21 cellular contexts compared by ENCODE assay signal in the genomic region with DNA sequence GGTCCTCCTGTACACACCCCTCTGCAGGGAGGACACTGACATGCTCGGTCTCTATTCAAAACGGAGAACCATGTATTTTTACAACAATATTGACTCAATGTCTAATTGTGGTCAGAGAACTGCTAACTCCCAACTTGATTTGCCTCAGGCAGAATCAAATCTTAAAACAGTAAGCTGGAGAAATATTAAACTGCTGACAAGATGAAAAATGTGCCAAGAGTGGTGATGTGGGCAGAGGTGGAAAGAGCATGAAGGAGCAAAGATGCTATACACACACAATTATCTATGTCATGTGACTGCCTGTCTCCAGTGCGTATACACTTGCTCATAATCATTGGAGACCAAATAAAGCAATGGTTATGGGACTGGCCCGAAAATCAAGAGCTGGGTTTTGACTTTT.
DNase-seq lines count a peak whose midpoint lies in the region; ATAC-seq, FAIRE-seq and TF ChIP-seq lines count a peak whose summit lies in the region.
"Had no signal": no experiment of that assay in that cellular context is flagged by ENCODE, and none has a peak within 500 bp of the region (broad histone marks: within the 10 kb centered on the region; RNA-seq: fewer than 3 reads in every experiment).

No MANE protein-coding gene starts in this region.

- H3K23ac ChIP-seq in H1 (ENCODE audit: insufficient read length), result no peak overlapping the region
- no peak overlapping the region for H3K23ac ChIP-seq in neuronal stem cell (ENCODE audit: low read depth, low read length, poor library complexity)

- H3K18ac ChIP-seq in H1 (ENCODE audit: extremely low read depth, low read length), result no peak overlapping the region
- no peak overlapping the region for H3K18ac ChIP-seq in neuronal stem cell (ENCODE audit: low read length)

- RAD21 ChIA-PET in HCT116 (lab: Charles Lee; ENCODE audit: low non-redundant PET in 1 of 2, low total read pairs in 2 of 2, uncharacterized antibody in 2 of 2, unreplicated experiment in 2 of 2), result no interaction called here

- H3K79me2 ChIP-seq in HCT116 (ENCODE audit: insufficient read depth, low read length) (no peaks in the 10 kb centered on the region), PC-3 (ENCODE audit: low read length) (no peaks in the 10 kb centered on the region), H1 (ENCODE audit: control insufficient read depth in 1 of 2, insufficient read depth in 2 of 2, low read length in 2 of 2) (no peaks in the 10 kb centered on the region)

- H2AFZ ChIP-seq in HCT116 (ENCODE audit: low read depth, low read length, poor library complexity, severe bottlenecking) (peak overlapping the region; percentile 33), PC-3 (ENCODE audit: low read length) (no peak overlapping the region), H1 (ENCODE audit: low read length) (0 out of 2 replicates have a peak overlapping the region, but pooled peaks have one; percentile 3), neuronal stem cell (ENCODE audit: low read length) (peak overlapping the region; percentile 21)

- H3K56ac ChIP-seq in H1 (replicated peaks; ENCODE audit: insufficient read length, low read depth, low read length), result no peak overlapping the region

- H2BK12ac ChIP-seq in H1 (ENCODE audit: low read depth, low read length) (no peak overlapping the region), neuronal stem cell (ENCODE audit: low read length) (no peak overlapping the region)

- no peak for TF ChIP-seq EP300 in H1 (IDR thresholded peaks at IDR 0.05; ENCODE audit: borderline replicate concordance in 1 of 2, low read depth in 2 of 2, low read length in 2 of 2)

- POLR2A ChIA-PET in HCT116 (lab: Charles Lee) (no interaction called here), PC-3 (lab: Charles Lee; ENCODE audit: unreplicated experiment) (no interaction called here), H1 (lab: Charles Lee; ENCODE audit: partially characterized antibody) (no interaction called here)

- H3K9ac ChIP-seq in HCT116 (ENCODE audit: low read length), result no peak overlapping the region
- no peak overlapping the region for H3K9ac ChIP-seq in PC-3 (ENCODE audit: low read length)
- no peak overlapping the region for H3K9ac ChIP-seq in H1 (replicated peaks in 1 of 4; ENCODE audit: extremely low read depth in 1 of 4, low read depth in 3 of 4, low read length in 3 of 4)
- no peak overlapping the region for H3K9ac ChIP-seq in neuronal stem cell (ENCODE audit: low read depth, low read length, poor library complexity)
- H3K9ac ChIP-seq: BLaER1 treated with 17β-estradiol and CSF1 and Interleukin-3, amounts not matched to agents 10 nM and 100 nM; KMS-11 had no signal

- TF ChIP-seq POLR2A in HCT116 (IDR thresholded peaks at IDR 0.05; ENCODE audit: borderline replicate concordance, extremely low read depth, insufficient read depth, insufficient read length) (no peak), H1 (IDR thresholded peaks at IDR 0.05; ENCODE audit: control extremely low read depth in 1 of 2, low read depth in 2 of 2, low read length in 2 of 2) (no peak)

- ATAC-seq in HCT116 (no peak), PC-3 (no peak)

- H3K9me3 ChIP-seq in HCT116 (ENCODE audit: control insufficient read depth in 1 of 2, insufficient read depth in 1 of 2, low read depth in 1 of 2, low read length in 2 of 2), result no peaks in the 10 kb centered on the region
- no peaks in the 10 kb centered on the region for H3K9me3 ChIP-seq in PC-3 (ENCODE audit: low read length)
- H3K9me3 ChIP-seq in H1 (ENCODE audit: insufficient read depth in 2 of 2, low read depth in 1 of 2, low read length in 1 of 2), result peaks cover 0 to 2% of the 10 kb centered on the region in 2 experiments; a peak in 1 of 4 replicates
- H3K9me3 ChIP-seq in neuronal stem cell (replicated peaks in 1 of 2; ENCODE audit: control insufficient read depth in 2 of 2, insufficient read depth in 1 of 2, low read depth in 1 of 2, low read length in 2 of 2), result no peaks in the 10 kb centered on the region
- no peaks in the 10 kb centered on the region for H3K9me3 ChIP-seq in effector memory CD4-positive, alpha-beta T cell (ENCODE audit: control insufficient read depth, low read length)

- H3K79me1 ChIP-seq in H1 (ENCODE audit: low read depth, low read length) (no peaks in the 10 kb centered on the region), neuronal stem cell (ENCODE audit: low read depth, low read length) (no peaks in the 10 kb centered on the region)

- no peaks in the 10 kb centered on the region for H3F3A ChIP-seq in PC-3 (ENCODE audit: low read length, unreplicated experiment)

- no peak for FAIRE-seq in H1 (lab: Jason Lieb, UNC)
- FAIRE-seq: D721Med had no signal

- no peak for TF ChIP-seq CTCF in HCT116 (IDR thresholded peaks at IDR 0.05 in 2 of 3, conservative IDR thresholded peaks at IDR 0.05 in 1 of 3; ENCODE audit: borderline replicate concordance in 1 of 3, insufficient read depth in 1 of 3, low read depth in 2 of 3, low read length in 2 of 3)
- no peak for TF ChIP-seq CTCF in PC-3 (conservative IDR thresholded peaks at IDR 0.05; ENCODE audit: low read depth, low read length)
- no peak for TF ChIP-seq CTCF in H1 (IDR thresholded peaks at IDR 0.05; ENCODE audit: control extremely low read depth in 1 of 3, insufficient read depth in 1 of 3, low read depth in 1 of 3, low read length in 3 of 3)

- no peak overlapping the region for H3K4me3 ChIP-seq in HCT116 (replicated peaks in 1 of 2; ENCODE audit: low read depth in 1 of 2, low read length in 2 of 2)
- H3K4me3 ChIP-seq in PC-3 (ENCODE audit: low read length), result no peak overlapping the region
- no peak overlapping the region for H3K4me3 ChIP-seq in H1 (ENCODE audit: extremely low read depth in 1 of 4, insufficient read depth in 2 of 4, low read depth in 3 of 4, low read length in 4 of 4)
- no peak overlapping the region for H3K4me3 ChIP-seq in neuronal stem cell (ENCODE audit: low read length in 2 of 2)
- no peak overlapping the region for H3K4me3 ChIP-seq in effector memory CD4-positive, alpha-beta T cell (ENCODE audit: insufficient read depth, low read depth, low read length, poor library complexity, severe bottlenecking)
- H3K4me3 ChIP-seq: BLaER1 treated with 17β-estradiol and CSF1 and Interleukin-3, amounts not matched to agents 10 nM and 100 nM; SJCRH30 had no signal

- H2BK15ac ChIP-seq in H1 (ENCODE audit: low read length) (no peak overlapping the region), neuronal stem cell (ENCODE audit: low read length) (no peak overlapping the region)

- peaks cover 0 to 7% of the 10 kb centered on the region in 2 experiments; a peak in 3 of 4 replicates for H3K4me1 ChIP-seq in HCT116 (ENCODE audit: control insufficient read depth in 1 of 2, insufficient read depth in 2 of 2, low read length in 2 of 2)
- H3K4me1 ChIP-seq in PC-3 (ENCODE audit: insufficient read depth, low read length), result peaks cover 13% of the 10 kb centered on the region
- H3K4me1 ChIP-seq in H1 (replicated peaks in 1 of 4; ENCODE audit: control insufficient read depth in 3 of 4, insufficient read depth in 4 of 4, low read length in 3 of 4), result peaks cover 0 to 4% (median 3%) of the 10 kb centered on the region in 4 experiments; a peak in 3 of 7 replicates
- peaks cover 4 to 21% of the 10 kb centered on the region in 2 donors for H3K4me1 ChIP-seq in neuronal stem cell (ENCODE audit: control insufficient read depth in 2 of 2, insufficient read depth in 1 of 2, low read depth in 1 of 2, low read length in 2 of 2)
- no peaks in the 10 kb centered on the region for H3K4me1 ChIP-seq in effector memory CD4-positive, alpha-beta T cell (ENCODE audit: control insufficient read depth, insufficient read depth, low read length, poor library complexity, severe bottlenecking)
- H3K4me1 ChIP-seq: BLaER1 treated with 17β-estradiol and CSF1 and Interleukin-3, amounts not matched to agents 10 nM and 100 nM; SJCRH30 had no signal

- no peak overlapping the region for H4K8ac ChIP-seq in H1 (ENCODE audit: extremely low read depth, insufficient read depth, low read length)
- H4K8ac ChIP-seq in neuronal stem cell (ENCODE audit: low read depth, low read length), result no peak overlapping the region

- TF ChIP-seq RAD21 in HCT116 (IDR thresholded peaks at IDR 0.05; ENCODE audit: low read depth) (no peak), H1 (IDR thresholded peaks at IDR 0.05 in 1 of 2, conservative IDR thresholded peaks at IDR 0.05 in 1 of 2; ENCODE audit: low read depth in 2 of 2, low read length in 2 of 2) (no peak)

- H4K20me1 ChIP-seq in HCT116 (ENCODE audit: insufficient read depth) (no peaks in the 10 kb centered on the region), PC-3 (ENCODE audit: low read length) (no peaks in the 10 kb centered on the region), H1 (replicated peaks in 1 of 2; ENCODE audit: control insufficient read depth in 1 of 2, insufficient read depth in 2 of 2, low read length in 2 of 2) (no peaks in the 10 kb centered on the region)
- H4K20me1 ChIP-seq: BLaER1 treated with 17β-estradiol and CSF1 and Interleukin-3, amounts not matched to agents 10 nM and 100 nM had no signal

- H3K36me3 ChIP-seq in HCT116 (ENCODE audit: control insufficient read depth in 1 of 2, insufficient read depth in 2 of 2, low read length in 2 of 2) (no peaks in the 10 kb centered on the region), PC-3 (ENCODE audit: low read depth, low read length) (no peaks in the 10 kb centered on the region), H1 (ENCODE audit: control insufficient read depth in 2 of 4, insufficient read depth in 4 of 4, low read length in 3 of 4) (no peaks in the 10 kb centered on the region), neuronal stem cell (replicated peaks in 1 of 2; ENCODE audit: control insufficient read depth in 2 of 2, insufficient read depth in 2 of 2, low read length in 2 of 2) (no peaks in the 10 kb centered on the region)
- H3K36me3 ChIP-seq in effector memory CD4-positive, alpha-beta T cell (ENCODE audit: control insufficient read depth, insufficient read depth, low read length), result no peaks in the 10 kb centered on the region
- H3K36me3 ChIP-seq: BLaER1 treated with 17β-estradiol and CSF1 and Interleukin-3, amounts not matched to agents 10 nM and 100 nM; SJCRH30 had no signal

- no peaks in the 10 kb centered on the region for H3K9me2 ChIP-seq in HCT116 (ENCODE audit: insufficient read depth)
- no peaks in the 10 kb centered on the region for H3K9me2 ChIP-seq in PC-3 (replicated peaks; ENCODE audit: low read length)

- WGBS in H1 (ENCODE audit: extremely low coverage in 1 of 2, insufficient coverage in 1 of 2, insufficient read length in 1 of 2, insufficient replicate concordance in 2 of 2, low coverage in 1 of 2, low lambda C conversion rate in 2 of 2, missing lambda C conversion rate in 1 of 2), 2 experiments, result 84% methylated on average over 4 of the region's 4 CpGs; no CpG with 5 or more reads in 1 of the 2 experiments
- WGBS in neuronal stem cell (ENCODE audit: extremely low coverage in 2 of 2, insufficient read length in 2 of 2, insufficient replicate concordance in 1 of 2), 2 donors, result no CpG with 5 or more reads among the region's 4 CpGs

- no peak overlapping the region for H2BK20ac ChIP-seq in H1 (ENCODE audit: low read length)

- CTCF ChIA-PET in HCT116 (lab: Charles Lee), result no interaction called here
- CTCF ChIA-PET in PC-3 (lab: Charles Lee), result no interaction called here
- CTCF ChIA-PET in H1 (lab: Charles Lee; ENCODE audit: partially characterized antibody), result no interaction called here

- no peak overlapping the region for H2BK5ac ChIP-seq in H1 (ENCODE audit: low read depth, low read length)
- H2BK5ac ChIP-seq in neuronal stem cell (ENCODE audit: low read length), result no peak overlapping the region

- no peak overlapping the region for H3K27ac ChIP-seq in HCT116 (ENCODE audit: low read depth, low read length)
- H3K27ac ChIP-seq in PC-3 (ENCODE audit: low read length), result no peak overlapping the region
- no peak overlapping the region for H3K27ac ChIP-seq in H1 (ENCODE audit: low read depth, low read length)
- H3K27ac ChIP-seq in neuronal stem cell (replicated peaks; ENCODE audit: low read length), result no peak overlapping the region
- no peak overlapping the region for H3K27ac ChIP-seq in effector memory CD4-positive, alpha-beta T cell (ENCODE audit: insufficient read depth, low read length, poor library complexity, severe bottlenecking)
- H3K27ac ChIP-seq: BLaER1 treated with 17β-estradiol and CSF1 and Interleukin-3, amounts not matched to agents 10 nM and 100 nM; KMS-11; RWPE1; SJCRH30 had no signal

- BruUV-seq in HCT116 (replicated peaks; lab: Mats Ljungman, UMichigan) (no TSS peak), PC-3 (replicated peaks; lab: Mats Ljungman, UMichigan) (no TSS peak)

- H3K14ac ChIP-seq in H1 (ENCODE audit: insufficient read length) (no peak overlapping the region), neuronal stem cell (ENCODE audit: low read length) (no peak overlapping the region)

- H3K4ac ChIP-seq in H1 (replicated peaks; ENCODE audit: insufficient read length, low read depth, low read length) (no peak overlapping the region), neuronal stem cell (ENCODE audit: low read length) (no peak overlapping the region)

- H2BK120ac ChIP-seq in H1 (replicated peaks; ENCODE audit: low read depth, low read length) (no peak overlapping the region), neuronal stem cell (ENCODE audit: low read depth, low read length) (no peak overlapping the region)

- no peak overlapping the region for H3K4me2 ChIP-seq in HCT116 (ENCODE audit: low read length)
- no peak overlapping the region for H3K4me2 ChIP-seq in PC-3 (ENCODE audit: low read length)
- H3K4me2 ChIP-seq in H1 (ENCODE audit: insufficient read depth in 1 of 2, low read depth in 2 of 2, low read length in 2 of 2), result no peak overlapping the region
- H3K4me2 ChIP-seq in neuronal stem cell (ENCODE audit: insufficient read depth, low read length, poor library complexity, severe bottlenecking), result no peak overlapping the region
- H3K4me2 ChIP-seq: BLaER1 treated with 17β-estradiol and CSF1 and Interleukin-3, amounts not matched to agents 10 nM and 100 nM; KMS-11 had no signal

- intact Hi-C loops in HCT116 (cut with micrococcal nuclease) (no loop called here), PC-3 (cut with micrococcal nuclease) (no loop called here)

- H3K23me2 ChIP-seq in H1 (ENCODE audit: low read depth, low read length), result no peaks in the 10 kb centered on the region

- H3K27me3 ChIP-seq in HCT116 (ENCODE audit: insufficient read depth, low read length), result no peaks in the 10 kb centered on the region
- H3K27me3 ChIP-seq in PC-3 (ENCODE audit: low read length), result no peaks in the 10 kb centered on the region
- no peaks in the 10 kb centered on the region for H3K27me3 ChIP-seq in H1 (replicated peaks in 1 of 4; ENCODE audit: control insufficient read depth in 3 of 4, extremely low read depth in 1 of 4, insufficient read depth in 3 of 4, low read length in 3 of 4)
- no peaks in the 10 kb centered on the region for H3K27me3 ChIP-seq in neuronal stem cell (ENCODE audit: control insufficient read depth in 3 of 3, insufficient read depth in 3 of 3, low read depth in 1 of 3, low read length in 3 of 3)
- H3K27me3 ChIP-seq in effector memory CD4-positive, alpha-beta T cell (replicated peaks; ENCODE audit: control insufficient read depth, insufficient read depth, low read length, poor library complexity, severe bottlenecking), result no peaks in the 10 kb centered on the region
- H3K27me3 ChIP-seq: BLaER1 treated with 17β-estradiol and CSF1 and Interleukin-3, amounts not matched to agents 10 nM and 100 nM; SJCRH30 had no signal

- no peak overlapping the region for H2AK5ac ChIP-seq in H1 (ENCODE audit: low read depth, low read length)
- H2AK5ac ChIP-seq in neuronal stem cell (ENCODE audit: low read depth, low read length), result no peak overlapping the region

- H4K5ac ChIP-seq in H1 (ENCODE audit: insufficient read length, low read depth, low read length), result no peak overlapping the region

- H4K91ac ChIP-seq in H1 (replicated peaks; ENCODE audit: insufficient read length, low read length) (no peak overlapping the region), neuronal stem cell (ENCODE audit: low read depth, low read length, poor library complexity) (no peak overlapping the region)

- DNase-seq in HCT116 (ENCODE audit: low read depth, low spot score) (no peak), PC-3 (peak; percentile 59), H1 (ENCODE audit: low read depth in 1 of 2, low spot score in 2 of 2) (no peak), neuronal stem cell (ENCODE audit: low spot score) (no peak), NCI-H82 (lab: John Stamatoyannopoulos, UW) (no peak), NOMO-1 treated with dmso at 0.1 percent for 144 hours (lab: John Stamatoyannopoulos, UW; ENCODE audit: unreplicated experiment) (no peak)
- DNase-seq in effector memory CD4-positive, alpha-beta T cell, result no peak
- DNase-seq: CD8-positive, alpha-beta memory T cell; GOT3; HFFc6; NCI-H1417 treated with DMSO at 0.1 percent for 48 hours; NCI-H2029 treated with DMSO at 0.1 percent for 48 hours; NCI-H2171; NCI-H446; NCI-H526 treated with DMSO at 0.1 percent for 48 hours; NK-92 treated with Interleukin-12 subunit alpha and Interleukin-12 subunit beta, amount 100 ng/mL, for 24 hours; SJCRH30 had no signal
